8 cellular contexts compared by ENCODE assay signal in genomic region chr1:9900142-9901043, GRCh38. TPM values are rescaled to one million over a fixed set of nuclear protein-coding genes. Genes with fewer than 3 reads are reported as not detected.
DNase-seq lines count a peak whose midpoint lies in the region; ATAC-seq lines count a peak whose summit lies in the region.

No MANE protein-coding gene starts in this region.

- ATAC-seq in HG03354 (IDR thresholded peaks at IDR 0.05; ENCODE audit: poor library complexity, severe bottlenecking, unreplicated experiment) = no peak

- H3K36me3 ChIP-seq in Karpas-422 (ENCODE audit: insufficient read depth, low read length) = no peaks in the 10 kb centered on the region

- no peaks in the 10 kb centered on the region for H3K27me3 Mint-ChIP-seq in activated naive CD4-positive, alpha-beta T cell treated with anti-CD3 and anti-CD28 coated beads, Interleukin-2, amount 10 ng/mL, durations not matched to agents 7 days and 5 days

- CTCF ChIA-PET in activated naive CD4-positive, alpha-beta T cell treated with anti-CD3 and anti-CD28 coated beads, Interleukin-2, amount 10 ng/mL, durations not matched to agents 7 days and 5 days (lab: Charles Lee) = interaction anchor here (1.1 kb wide), 1 partner anchor 24 kb away, joined by 3 read pairs; no protein-coding TSS in a partner anchor

- no peak overlapping the region for H2AFZ ChIP-seq in Karpas-422 (ENCODE audit: low read length)

- H3K4me3 Mint-ChIP-seq in activated naive CD4-positive, alpha-beta T cell treated with anti-CD3 and anti-CD28 coated beads, Interleukin-2, amount 10 ng/mL, durations not matched to agents 7 days and 5 days = no peak overlapping the region

- DNase-seq in activated naive CD4-positive, alpha-beta T cell treated with anti-CD3 and anti-CD28 coated beads, Interleukin-2, amount 10 ng/mL, durations not matched to agents 7 days and 5 days = peak; percentile 23
- DNase-seq in activated naive CD4-positive, alpha-beta T cell treated with anti-CD3 and anti-CD28 coated beads, Interleukin-2, amount 50 U/mL, for 16 hours = no peak
- peak; percentile 38 for DNase-seq in amniotic epithelial cell (ENCODE audit: low read depth)
- DNase-seq in medulla oblongata (ENCODE audit: extremely low spot score) = peak; percentile 92
- DNase-seq in ureter (ENCODE audit: low spot score) = peak; percentile 72
- DNase-seq in Karpas-422 = no peak
- DNase-seq in A172 (ENCODE audit: low spot score) = no peak

- no peaks in the 10 kb centered on the region for H3K79me2 ChIP-seq in Karpas-422 (ENCODE audit: low read length)

- H3K9me3 Mint-ChIP-seq in activated naive CD4-positive, alpha-beta T cell treated with anti-CD3 and anti-CD28 coated beads, Interleukin-2, amount 10 ng/mL, durations not matched to agents 7 days and 5 days = no peaks in the 10 kb centered on the region

- H3K27ac ChIP-seq in Karpas-422 (ENCODE audit: low read length) = no peak overlapping the region

- H3K4me1 ChIP-seq in Karpas-422 (ENCODE audit: low read length) = peaks cover 4% of the 10 kb centered on the region; the same call in 1 of the 2 replicates

- no peaks in the 10 kb centered on the region for H3K36me3 Mint-ChIP-seq in activated naive CD4-positive, alpha-beta T cell treated with anti-CD3 and anti-CD28 coated beads, Interleukin-2, amount 10 ng/mL, durations not matched to agents 7 days and 5 days

- no peak overlapping the region for H3K4me3 ChIP-seq in Karpas-422 (ENCODE audit: low read length)

- no peak overlapping the region for H3K4me2 ChIP-seq in Karpas-422 (ENCODE audit: low read depth, low read length, poor library complexity, severe bottlenecking)

- H3K27ac Mint-ChIP-seq in activated naive CD4-positive, alpha-beta T cell treated with anti-CD3 and anti-CD28 coated beads, Interleukin-2, amount 10 ng/mL, durations not matched to agents 7 days and 5 days = peak overlapping the region; percentile 24

- H4K20me1 ChIP-seq in Karpas-422 (ENCODE audit: insufficient read depth, low read depth, low read length) = no peaks in the 10 kb centered on the region

- H3K9me3 ChIP-seq in Karpas-422 (ENCODE audit: low read length) = no peaks in the 10 kb centered on the region

- H3K27me3 ChIP-seq in Karpas-422 (ENCODE audit: low read length) = no peaks in the 10 kb centered on the region

- no peaks in the 10 kb centered on the region for H3K9me2 ChIP-seq in Karpas-422 (replicated peaks; ENCODE audit: insufficient read depth, low read length)

- H3K4me1 Mint-ChIP-seq in activated naive CD4-positive, alpha-beta T cell treated with anti-CD3 and anti-CD28 coated beads, Interleukin-2, amount 10 ng/mL, durations not matched to agents 7 days and 5 days = peaks cover 13% of the 10 kb centered on the region

- H3K9ac ChIP-seq in Karpas-422 (ENCODE audit: low read length) = no peak overlapping the region

RNA-seq across cellular contexts. Expression of gene CTNNBIP1, which starts 9.7 kb away (rescaled TPM):
- total RNA-seq in ureter = 28.4 TPM
- total RNA-seq in Karpas-422 (2014; rRNA removed; shearing (Covaris generic); ENCODE audit: low replicate concordance) = 4.2 and 11.9 TPM in 2 replicates
- 8.0 and 18.0 TPM in 2 replicates for total RNA-seq in A172 (2014; rRNA removed; shearing (Covaris generic))

RNA-seq across cellular contexts. Expression of gene LZIC, which starts 42.8 kb away (rescaled TPM):
- 27.5 TPM for total RNA-seq in ureter
- 28.8 and 32.9 TPM in 2 replicates for total RNA-seq in Karpas-422 (2014; rRNA removed; shearing (Covaris generic); ENCODE audit: low replicate concordance)
- 22.1 and 27.5 TPM in 2 replicates for total RNA-seq in A172 (2014; rRNA removed; shearing (Covaris generic))

RNA-seq across cellular contexts. Expression of gene NMNAT1, which starts 42.9 kb away (rescaled TPM):
- 12.6 TPM for total RNA-seq in ureter
- total RNA-seq in Karpas-422 (2014; rRNA removed; shearing (Covaris generic); ENCODE audit: low replicate concordance) = 6.8 and 8.1 TPM in 2 replicates
- total RNA-seq in A172 (2014; rRNA removed; shearing (Covaris generic)) = 3.0 and 4.4 TPM in 2 replicates

Comparison
In these comparisons a context has a peak if more than half of its experiments do, and no peak if none do; other contexts are left out.
1. DNase-seq: peak in activated naive CD4-positive, alpha-beta T cell treated with anti-CD3 and anti-CD28 coated beads, Interleukin-2, amount 10 ng/mL, durations not matched to agents 7 days and 5 days (single experiment), amniotic epithelial cell (single experiment), medulla oblongata (single experiment) and ureter (single experiment); none in activated naive CD4-positive, alpha-beta T cell treated with anti-CD3 and anti-CD28 coated beads, Interleukin-2, amount 50 U/mL, for 16 hours (single experiment), Karpas-422 (single experiment) and A172 (single experiment).